In the genomic region with DNA sequence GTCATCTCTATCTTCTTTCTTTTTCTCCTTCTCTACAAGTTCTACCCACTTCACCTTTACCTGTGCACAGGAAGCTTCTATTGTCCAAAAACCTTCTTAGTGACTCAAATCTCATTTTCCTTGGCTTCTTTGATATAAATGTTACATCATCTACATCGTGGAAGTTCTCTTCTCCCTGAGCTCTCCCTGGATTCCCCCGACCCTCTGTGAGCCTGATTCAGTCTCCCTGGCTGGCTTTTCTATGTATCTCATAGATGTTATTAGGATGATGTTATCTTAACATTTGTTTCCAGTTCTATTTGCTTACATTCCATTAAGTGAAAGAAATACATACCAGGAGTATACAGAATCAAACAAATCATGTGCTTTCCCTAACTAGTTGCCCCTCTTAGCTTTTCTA, we compare ENCODE assay signal across 1 cellular context.
TF ChIP-seq lines count a peak whose summit lies in the region.

No MANE protein-coding gene starts in this region.

TF ChIP-seq in IMR-90, 13 proteins besides CTCF, POLR2A, EP300 and RAD21:
- TF ChIP-seq CEBPB (IDR thresholded peaks at IDR 0.05; ENCODE audit: low read depth, low read length) (no peak), MXI1 (IDR thresholded peaks at IDR 0.05; ENCODE audit: borderline replicate concordance, low read depth, low read length) (no peak), ELK1 (IDR thresholded peaks at IDR 0.05; ENCODE audit: borderline replicate concordance, low read depth, low read length) (no peak), RCOR1 (IDR thresholded peaks at IDR 0.05; ENCODE audit: insufficient replicate concordance, low read length) (no peak), MAFK (IDR thresholded peaks at IDR 0.05; ENCODE audit: low read depth, low read length) (no peak), FOS (IDR thresholded peaks at IDR 0.05; ENCODE audit: low read depth, low read length) (no peak), NFE2L2 (IDR thresholded peaks at IDR 0.05; ENCODE audit: low read depth, low read length) (no peak), CHD1 (IDR thresholded peaks at IDR 0.05; ENCODE audit: low read depth, low read length) (no peak), RFX5 (IDR thresholded peaks at IDR 0.05; ENCODE audit: low read depth, low read length) (no peak), SMC3 (IDR thresholded peaks at IDR 0.05; ENCODE audit: low read depth, low read length) (no peak)
